In genomic region chr6:20198156-20198555, GRCh38 we compare ENCODE assay signal across 2 cellular contexts.
A peak's percentile ranks its signal among the peaks of the same experiment; 100 is the strongest.
TF ChIP-seq lines count a peak whose summit lies in the region.

No MANE protein-coding gene starts in this region.

TF ChIP-seq in GM23338, 12 proteins besides CTCF, POLR2A, EP300 and RAD21:
- 0 out of 2 replicates have a peak, but pooled peaks have one; percentile 2 for TF ChIP-seq ZNF462 (CRISPR knock-in tag; IDR thresholded peaks at IDR 0.05)
- TF ChIP-seq STAT1 (IDR thresholded peaks at IDR 0.05; ENCODE audit: unreplicated experiment) = no peak
- TF ChIP-seq NANOG (IDR thresholded peaks at IDR 0.05; ENCODE audit: borderline replicate concordance) = 0 out of 2 replicates have a peak, but pooled peaks have one; percentile 15

TF ChIP-seq in GM12878, 131 proteins besides CTCF, POLR2A, EP300 and RAD21 (continued from another document):
- TF ChIP-seq MLLT1 (IDR thresholded peaks at IDR 0.05) (0 out of 2 replicates have a peak, but pooled peaks have one; percentile 15), RELB (IDR thresholded peaks at IDR 0.05; ENCODE audit: low read depth) (peak; percentile 34; the same call in 1 of the 2 replicates), JUNB (IDR thresholded peaks at IDR 0.05) (peak; percentile 75)
